In genomic region chr1:18927654-18928272, GRCh38 we compare ENCODE assay signal across 8 cellular contexts. TPM values are rescaled to one million over a fixed set of nuclear protein-coding genes. Genes with fewer than 3 reads are reported as not detected.
A peak's percentile ranks its signal among the peaks of the same experiment; 100 is the strongest.
DNase-seq lines count a peak whose midpoint lies in the region; ATAC-seq and TF ChIP-seq lines count a peak whose summit lies in the region.

No MANE protein-coding gene starts in this region.

- H3K4me1 ChIP-seq in effector memory CD4-positive, alpha-beta T cell (ENCODE audit: control insufficient read depth, insufficient read depth, low read length, poor library complexity, severe bottlenecking) = peaks cover 85% of the 10 kb centered on the region

- H3K4me3 ChIP-seq in GM12875 (ENCODE audit: low read depth, low read length) = peak overlapping the region; percentile 63
- H3K4me3 ChIP-seq in effector memory CD4-positive, alpha-beta T cell (ENCODE audit: insufficient read depth, low read depth, low read length, poor library complexity, severe bottlenecking) = peak overlapping the region; percentile 52

- peak overlapping the region; percentile 99 for H3K27ac Mint-ChIP-seq in T-helper 1 cell treated with Interleukin-12 subunit alpha and Interleukin-12 subunit beta and Interleukin-4 antibody, amounts not matched to agents 30 μg/mL and 1 μg/mL, for 36 hours
- H3K27ac Mint-ChIP-seq in stimulated activated memory B cell treated with anti-CD40 and anti-IgM and Interleukin-4, amounts not matched to agents 10 μg/mL and 1 μg/mL and 100 μg/mL, for 72 hours = peak overlapping the region; percentile 94

- H3K27ac ChIP-seq in effector memory CD4-positive, alpha-beta T cell (ENCODE audit: insufficient read depth, low read length, poor library complexity, severe bottlenecking) = peak overlapping the region; percentile 87

- peaks cover 3% of the 10 kb centered on the region for H3K9me3 Mint-ChIP-seq in T-helper 1 cell treated with Interleukin-12 subunit alpha and Interleukin-12 subunit beta and Interleukin-4 antibody, amounts not matched to agents 30 μg/mL and 1 μg/mL, for 36 hours
- H3K9me3 Mint-ChIP-seq in stimulated activated memory B cell treated with anti-CD40 and anti-IgM and Interleukin-4, amounts not matched to agents 10 μg/mL and 1 μg/mL and 100 μg/mL, for 72 hours = peaks cover 5% of the 10 kb centered on the region

- no peaks in the 10 kb centered on the region for H3K36me3 ChIP-seq in effector memory CD4-positive, alpha-beta T cell (ENCODE audit: control insufficient read depth, insufficient read depth, low read length)

- H3K36me3 Mint-ChIP-seq in T-helper 1 cell treated with Interleukin-12 subunit alpha and Interleukin-12 subunit beta and Interleukin-4 antibody, amounts not matched to agents 30 μg/mL and 1 μg/mL, for 36 hours (ENCODE audit: low read depth) = peaks cover 7% of the 10 kb centered on the region
- H3K36me3 Mint-ChIP-seq in stimulated activated memory B cell treated with anti-CD40 and anti-IgM and Interleukin-4, amounts not matched to agents 10 μg/mL and 1 μg/mL and 100 μg/mL, for 72 hours = peaks cover 6% of the 10 kb centered on the region

- H3K4me3 Mint-ChIP-seq in T-helper 1 cell treated with Interleukin-12 subunit alpha and Interleukin-12 subunit beta and Interleukin-4 antibody, amounts not matched to agents 30 μg/mL and 1 μg/mL, for 36 hours = peak overlapping the region; percentile 65
- H3K4me3 Mint-ChIP-seq in stimulated activated memory B cell treated with anti-CD40 and anti-IgM and Interleukin-4, amounts not matched to agents 10 μg/mL and 1 μg/mL and 100 μg/mL, for 72 hours = peak overlapping the region; percentile 81

- H3K27me3 Mint-ChIP-seq in T-helper 1 cell treated with Interleukin-12 subunit alpha and Interleukin-12 subunit beta and Interleukin-4 antibody, amounts not matched to agents 30 μg/mL and 1 μg/mL, for 36 hours (ENCODE audit: low read depth) = no peaks in the 10 kb centered on the region
- H3K27me3 Mint-ChIP-seq in stimulated activated memory B cell treated with anti-CD40 and anti-IgM and Interleukin-4, amounts not matched to agents 10 μg/mL and 1 μg/mL and 100 μg/mL, for 72 hours = no peaks in the 10 kb centered on the region

- peak; percentile 41 for ATAC-seq in HG03135 (IDR thresholded peaks at IDR 0.05; ENCODE audit: unreplicated experiment)
- ATAC-seq in stimulated activated memory B cell treated with anti-CD40 and anti-IgM and Interleukin-4, amounts not matched to agents 10 μg/mL and 1 μg/mL and 100 μg/mL, for 72 hours = peak; percentile 82

- H3K9me3 ChIP-seq in effector memory CD4-positive, alpha-beta T cell (ENCODE audit: control insufficient read depth, low read length) = no peaks in the 10 kb centered on the region

- H3K27me3 ChIP-seq in effector memory CD4-positive, alpha-beta T cell (replicated peaks; ENCODE audit: control insufficient read depth, insufficient read depth, low read length, poor library complexity, severe bottlenecking) = no peaks in the 10 kb centered on the region

- H3K4me1 Mint-ChIP-seq in T-helper 1 cell treated with Interleukin-12 subunit alpha and Interleukin-12 subunit beta and Interleukin-4 antibody, amounts not matched to agents 30 μg/mL and 1 μg/mL, for 36 hours (ENCODE audit: low read depth) = peaks cover 54% of the 10 kb centered on the region
- H3K4me1 Mint-ChIP-seq in stimulated activated memory B cell treated with anti-CD40 and anti-IgM and Interleukin-4, amounts not matched to agents 10 μg/mL and 1 μg/mL and 100 μg/mL, for 72 hours = peaks cover 93% of the 10 kb centered on the region

- peak in 2 of 3 donors; percentile 19 to 30 for DNase-seq in effector memory CD4-positive, alpha-beta T cell
- DNase-seq in ecto neural progenitor cell (ENCODE audit: low spot score) = no peak
- no peak for DNase-seq in foreskin melanocyte
- DNase-seq in H4 (ENCODE audit: low spot score) = no peak

- no peak for TF ChIP-seq CTCF in GM12875 (IDR thresholded peaks at IDR 0.05; ENCODE audit: borderline replicate concordance, insufficient read depth, low read depth, low read length)

RNA-seq across cellular contexts. Expression of gene ALDH4A1, which starts 25.4 kb away (rescaled TPM):
- total RNA-seq in H4 (2014; rRNA removed; shearing (Covaris generic)) = 2.5 and 3.3 TPM in 2 replicates

RNA-seq across cellular contexts. Expression of gene IFFO2, which starts 28.7 kb away (rescaled TPM):
- total RNA-seq in H4 (2014; rRNA removed; shearing (Covaris generic)) = 3.5 and 4.4 TPM in 2 replicates

Comparison
In these comparisons a context has a peak if more than half of its experiments do, and no peak if none do; other contexts are left out.
1. DNase-seq: peak in effector memory CD4-positive, alpha-beta T cell (2 of 3); none in ecto neural progenitor cell (single experiment), foreskin melanocyte (single experiment) and H4 (single experiment).